7 cellular contexts compared by ENCODE assay signal in the genomic region with DNA sequence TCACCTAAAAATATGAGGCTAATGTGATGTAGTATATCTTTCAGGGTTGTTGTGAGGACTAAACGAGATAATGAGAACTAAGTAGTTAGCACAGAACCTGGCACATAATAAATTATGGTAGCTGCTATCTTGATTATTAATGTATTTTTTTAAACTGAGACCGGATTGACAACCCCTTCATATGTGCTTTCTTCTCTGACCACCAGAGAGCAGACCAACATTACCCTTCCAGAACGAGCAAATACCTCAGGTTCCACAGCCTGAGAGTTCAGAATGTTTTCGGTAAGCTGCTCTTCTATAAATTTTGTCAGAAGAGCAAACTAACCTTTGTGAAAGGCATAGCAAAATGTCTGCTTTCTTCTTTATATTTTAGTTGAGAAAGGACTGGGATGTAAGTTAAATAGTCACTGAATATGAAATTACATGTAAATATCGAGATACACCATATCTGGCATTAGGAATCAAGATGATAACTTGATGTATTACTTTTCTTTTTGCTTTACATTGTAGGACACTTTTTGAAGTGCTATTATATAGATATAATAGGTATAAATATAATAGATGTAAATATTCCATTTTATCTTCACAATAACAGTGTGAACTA. TPM values are rescaled to one million over a fixed set of nuclear protein-coding genes. Genes with fewer than 3 reads are reported as not detected.
DNase-seq lines count a peak whose midpoint lies in the region; ATAC-seq and TF ChIP-seq lines count a peak whose summit lies in the region.

No MANE protein-coding gene starts in this region.

- peaks cover 9% of the 10 kb centered on the region for H3K4me1 Mint-ChIP-seq in activated T-helper 17 cell treated with anti-CD3 and anti-CD28 coated beads, Interleukin-2, amount 50 U/mL, for 72 hours
- no peaks in the 10 kb centered on the region for H3K4me1 Mint-ChIP-seq in glutamatergic neuron (ENCODE audit: low read depth, unreplicated experiment)
- H3K4me1 Mint-ChIP-seq in stimulated activated naive B cell treated with anti-CD40 and anti-IgM and Interleukin-4, amounts not matched to agents 10 μg/mL and 1 μg/mL and 100 μg/mL, for 72 hours, result peaks cover 8 to 18% of the 10 kb centered on the region in 2 donors

- no peaks in the 10 kb centered on the region for H3K9me3 Mint-ChIP-seq in activated T-helper 17 cell treated with anti-CD3 and anti-CD28 coated beads, Interleukin-2, amount 50 U/mL, for 72 hours
- H3K9me3 Mint-ChIP-seq in glutamatergic neuron (ENCODE audit: unreplicated experiment), result no peaks in the 10 kb centered on the region
- H3K9me3 Mint-ChIP-seq in stimulated activated naive B cell treated with anti-CD40 and anti-IgM and Interleukin-4, amounts not matched to agents 10 μg/mL and 1 μg/mL and 100 μg/mL, for 72 hours, result no peaks in the 10 kb centered on the region

- H3K36me3 Mint-ChIP-seq in activated T-helper 17 cell treated with anti-CD3 and anti-CD28 coated beads, Interleukin-2, amount 50 U/mL, for 72 hours (ENCODE audit: low read depth), result no peaks in the 10 kb centered on the region
- H3K36me3 Mint-ChIP-seq in glutamatergic neuron (ENCODE audit: unreplicated experiment), result no peaks in the 10 kb centered on the region
- H3K36me3 Mint-ChIP-seq in stimulated activated naive B cell treated with anti-CD40 and anti-IgM and Interleukin-4, amounts not matched to agents 10 μg/mL and 1 μg/mL and 100 μg/mL, for 72 hours, result no peaks in the 10 kb centered on the region

- DNase-seq in D341Med (ENCODE audit: low spot score) (peak; percentile 59), NCI-H1092 treated with DMSO at 0.1 percent for 48 hours (lab: John Stamatoyannopoulos, UW) (peak; percentile 29), glutamatergic neuron (no peak)
- no peak for DNase-seq in stimulated activated naive B cell treated with anti-CD40 and anti-IgM and Interleukin-4, amounts not matched to agents 10 μg/mL and 1 μg/mL and 100 μg/mL, for 72 hours

- peak; percentile 51 for ATAC-seq in GM18861 (IDR thresholded peaks at IDR 0.05; ENCODE audit: unreplicated experiment)
- ATAC-seq in activated T-helper 17 cell treated with anti-CD3 and anti-CD28 coated beads, Interleukin-2, amount 50 U/mL, for 72 hours (replicated peaks), result peak; percentile 50
- ATAC-seq in stimulated activated naive B cell treated with anti-CD40 and anti-IgM and Interleukin-4, amounts not matched to agents 10 μg/mL and 1 μg/mL and 100 μg/mL, for 72 hours (replicated peaks), result peak; percentile 65 to 74
- no peak for ATAC-seq in HG03571 (IDR thresholded peaks at IDR 0.05; ENCODE audit: unreplicated experiment)

- peak; percentile 40 for TF ChIP-seq CTCF in glutamatergic neuron (IDR thresholded peaks at IDR 0.05; ENCODE audit: partially characterized antibody, unreplicated experiment)

- H3K4me3 Mint-ChIP-seq in activated T-helper 17 cell treated with anti-CD3 and anti-CD28 coated beads, Interleukin-2, amount 50 U/mL, for 72 hours, result no peak overlapping the region
- no peak overlapping the region for H3K4me3 Mint-ChIP-seq in glutamatergic neuron (ENCODE audit: unreplicated experiment)
- no peak overlapping the region for H3K4me3 Mint-ChIP-seq in stimulated activated naive B cell treated with anti-CD40 and anti-IgM and Interleukin-4, amounts not matched to agents 10 μg/mL and 1 μg/mL and 100 μg/mL, for 72 hours

- peaks cover 13% of the 10 kb centered on the region for H3K27me3 Mint-ChIP-seq in activated T-helper 17 cell treated with anti-CD3 and anti-CD28 coated beads, Interleukin-2, amount 50 U/mL, for 72 hours
- no peaks in the 10 kb centered on the region for H3K27me3 Mint-ChIP-seq in glutamatergic neuron (ENCODE audit: unreplicated experiment)
- H3K27me3 Mint-ChIP-seq in stimulated activated naive B cell treated with anti-CD40 and anti-IgM and Interleukin-4, amounts not matched to agents 10 μg/mL and 1 μg/mL and 100 μg/mL, for 72 hours, result peaks cover 18 to 24% of the 10 kb centered on the region in 2 donors

- H3K27ac Mint-ChIP-seq in activated T-helper 17 cell treated with anti-CD3 and anti-CD28 coated beads, Interleukin-2, amount 50 U/mL, for 72 hours, result no peak overlapping the region
- no peak overlapping the region for H3K27ac Mint-ChIP-seq in glutamatergic neuron (ENCODE audit: unreplicated experiment)
- no peak overlapping the region for H3K27ac Mint-ChIP-seq in stimulated activated naive B cell treated with anti-CD40 and anti-IgM and Interleukin-4, amounts not matched to agents 10 μg/mL and 1 μg/mL and 100 μg/mL, for 72 hours

RNA-seq across cellular contexts. Expression of a gene that starts 13.6 kb away (rescaled TPM):
- total RNA-seq in activated T-helper 17 cell treated with anti-CD3 and anti-CD28 coated beads, Interleukin-2, amount 50 U/mL, for 72 hours, result 10 to 100 TPM; 17.2 to 20.7 TPM
- total RNA-seq in glutamatergic neuron (ENCODE audit: unreplicated experiment), result 24.2 TPM

Comparison
In these comparisons a context has a peak if more than half of its experiments do, and no peak if none do; other contexts are left out.
1. DNase-seq: peak in D341Med (single experiment) and NCI-H1092 treated with DMSO at 0.1 percent for 48 hours (single experiment); none in glutamatergic neuron (single experiment) and stimulated activated naive B cell treated with anti-CD40 and anti-IgM and Interleukin-4, amounts not matched to agents 10 μg/mL and 1 μg/mL and 100 μg/mL, for 72 hours (single experiment).